ENCODE assay signal across 16 cellular contexts in the genomic region with DNA sequence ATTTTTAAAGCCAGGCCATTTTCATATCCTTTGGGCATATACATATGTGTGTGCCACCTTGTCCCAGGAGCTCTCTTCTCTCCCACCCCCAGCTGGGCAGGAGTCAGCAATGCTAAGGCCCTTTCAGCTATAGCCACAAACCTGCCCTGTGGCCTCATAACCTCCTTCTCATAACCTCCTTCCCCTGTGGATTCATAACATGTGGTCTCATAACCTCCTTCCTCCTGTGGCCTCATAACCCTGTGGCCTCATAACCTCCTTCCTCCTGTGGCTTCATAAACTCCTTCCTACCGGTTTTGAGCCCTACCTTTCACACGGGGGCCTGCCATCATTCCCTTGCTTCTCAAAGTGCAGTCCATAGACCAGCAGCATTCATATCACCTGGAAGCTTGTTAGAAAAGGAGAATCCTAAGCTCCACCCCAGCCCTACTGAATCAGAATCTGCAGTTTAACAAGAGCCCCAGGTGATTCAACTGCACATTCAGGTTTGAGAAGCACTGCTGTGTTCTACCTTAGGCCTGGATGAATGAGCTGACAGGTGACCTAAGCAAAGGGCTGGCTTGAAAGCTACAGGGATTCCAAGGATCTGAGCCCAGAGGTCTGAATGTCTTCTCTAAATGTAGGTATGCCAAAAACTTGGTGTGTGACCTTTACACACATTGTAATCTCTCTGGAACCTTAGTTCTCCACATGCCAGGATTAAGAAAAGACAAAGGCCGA. TPM values are rescaled to one million over a fixed set of nuclear protein-coding genes. Genes with fewer than 3 reads are reported as not detected.
A peak's percentile ranks its signal among the peaks of the same experiment; 100 is the strongest.
DNase-seq lines count a peak whose midpoint lies in the region; ATAC-seq, FAIRE-seq and TF ChIP-seq lines count a peak whose summit lies in the region.
"Had no signal": no experiment of that assay in that cellular context is flagged by ENCODE, and none has a peak within 500 bp of the region (broad histone marks: within the 10 kb centered on the region; RNA-seq: fewer than 3 reads in every experiment).

No MANE protein-coding gene starts in this region.

- no peaks in the 10 kb centered on the region for H3K27me3 Mint-ChIP-seq in CD4-positive, alpha-beta T cell

- H3K4me1 ChIP-seq in SJSA1 (replicated peaks) = peaks cover 20% of the 10 kb centered on the region
- H3K4me1 ChIP-seq: left ventricle myocardium inferior had no signal

- peaks cover 19% of the 10 kb centered on the region for H3K4me1 Mint-ChIP-seq in CD4-positive, alpha-beta T cell (ENCODE audit: low read depth)
- H3K4me1 Mint-ChIP-seq: naive B cell had no signal

- TF ChIP-seq POLR2A in GM12892 (IDR thresholded peaks at IDR 0.05; ENCODE audit: low read depth, low read length) = no peak

- no peaks in the 10 kb centered on the region for H3K27me3 ChIP-seq in CD4-positive, alpha-beta T cell (ENCODE audit: control insufficient read depth, insufficient read depth, low read length)
- H3K27me3 ChIP-seq in SJSA1 (replicated peaks) = no peaks in the 10 kb centered on the region
- H3K27me3 ChIP-seq: tibial artery had no signal

- POLR2A ChIA-PET in CD4-positive, alpha-beta T cell (lab: Charles Lee) = interaction anchor here (0.7 to 1.4 kb wide), 4 partner anchors 15 to 47 kb away, joined by 3 to 4 read pairs (median 4); no protein-coding TSS in a partner anchor

- CTCF ChIA-PET in CD4-positive, alpha-beta T cell (lab: Charles Lee) = interaction anchor here (0.9 kb wide), 1 partner anchor 20 kb away, joined by 3 read pairs; no protein-coding TSS in a partner anchor

- H3K27ac ChIP-seq in CD4-positive, alpha-beta T cell (ENCODE audit: low read depth, low read length) = no peak overlapping the region
- H3K27ac ChIP-seq in SJSA1 = peak overlapping the region; percentile 62; the same call in 1 of the 2 replicates
- H3K27ac ChIP-seq: left ventricle myocardium inferior, RWPE1, tibial artery had no signal

- intact Hi-C loops in CD4-positive, alpha-beta T cell (cut with DNase I, micrococcal nuclease) = loop anchor here in 1 of 2 experiments (10.0 kb wide), 1 partner anchor 45 kb away; no protein-coding TSS in a partner anchor

- no peaks in the 10 kb centered on the region for H3K9me3 Mint-ChIP-seq in CD4-positive, alpha-beta T cell
- H3K9me3 Mint-ChIP-seq: naive B cell had no signal

- H3K27ac Mint-ChIP-seq in CD4-positive, alpha-beta T cell = no peak overlapping the region

- peak; percentile 39 for ATAC-seq in CD4-positive, alpha-beta T cell (ENCODE audit: poor library complexity)
- ATAC-seq in esophagus mucosa (peak; percentile 87), GM21723 (IDR thresholded peaks at IDR 0.05; ENCODE audit: unreplicated experiment) (no peak), HG03108 (IDR thresholded peaks at IDR 0.05; ENCODE audit: unreplicated experiment) (no peak)

- FAIRE-seq in GM12892 (lab: Jason Lieb, UNC) = peak; percentile 54

- H3K4me3 Mint-ChIP-seq in CD4-positive, alpha-beta T cell = no peak overlapping the region

- H3K9me3 ChIP-seq in CD4-positive, alpha-beta T cell (ENCODE audit: control insufficient read depth, low read length) = no peaks in the 10 kb centered on the region
- no peaks in the 10 kb centered on the region for H3K9me3 ChIP-seq in SJSA1 (replicated peaks)
- H3K9me3 ChIP-seq: left ventricle myocardium inferior, tibial artery had no signal

- H3K36me3 Mint-ChIP-seq in CD4-positive, alpha-beta T cell (ENCODE audit: low read depth) = no peaks in the 10 kb centered on the region
- H3K36me3 Mint-ChIP-seq: naive B cell had no signal

- no peak for TF ChIP-seq CTCF in CD4-positive, alpha-beta T cell (IDR thresholded peaks at IDR 0.05)

- no peak overlapping the region for H3K4me3 ChIP-seq in SJSA1
- H3K4me3 ChIP-seq: left ventricle myocardium inferior, tibial artery had no signal

- H3K36me3 ChIP-seq in SJSA1 = no peaks in the 10 kb centered on the region

- no peak for DNase-seq in CD4-positive, alpha-beta T cell
- DNase-seq in GM12892 (ENCODE audit: insufficient read length) (no peak), SJSA1 (ENCODE audit: low read depth in 1 of 2, low spot score in 2 of 2) (no peak), AG08396 (ENCODE audit: low spot score) (no peak), epidermal melanocyte (ENCODE audit: insufficient read length, low spot score) (no peak)
- DNase-seq: cortex of kidney, DMS79, left ventricle myocardium inferior, naive B cell, NCI-H1436 treated with DMSO at 0.1 percent for 48 hours, NCI-H510A treated with DMSO at 0.1 percent for 48 hours, tibial artery had no signal

RNA-seq across cellular contexts. Expression of a gene that starts 41.9 kb away (rescaled TPM):
- total RNA-seq in CD4-positive, alpha-beta T cell = 10 to 100 TPM in 1 of 2 experiments, 1 to 10 TPM in 1; 8.9 to 10.5 TPM
- polyA plus RNA-seq in GM12892 (2012; ENCODE audit: missing spikeins) = 4.8 TPM
- 1.8 and 3.4 TPM in 2 replicates for total RNA-seq in SJSA1 (2014; rRNA removed; shearing (Covaris generic))
- total RNA-seq in esophagus mucosa = 6.1 TPM

RNA-seq across cellular contexts. Expression of a gene that starts 46.1 kb away (rescaled TPM):
- 10 to 100 TPM in 1 of 2 experiments, 1 to 10 TPM in 1; 9.4 to 10.8 TPM for total RNA-seq in CD4-positive, alpha-beta T cell
- polyA plus RNA-seq in GM12892 (2012; ENCODE audit: missing spikeins) = 0.68 TPM
- total RNA-seq in SJSA1 (2014; rRNA removed; shearing (Covaris generic)) = 0.13 TPM in 1 of 2 replicates, not detected in the other
- total RNA-seq in esophagus mucosa = 3.1 TPM

RNA-seq across cellular contexts. Expression of a gene that starts 59.2 kb away (rescaled TPM):
- total RNA-seq in CD4-positive, alpha-beta T cell = 10 to 100 TPM; 49.1 to 53.4 TPM
- 8.4 TPM for polyA plus RNA-seq in GM12892 (2012; ENCODE audit: missing spikeins)
- total RNA-seq in SJSA1 (2014; rRNA removed; shearing (Covaris generic)) = 4.8 and 12.6 TPM in 2 replicates
- 9.3 TPM for total RNA-seq in esophagus mucosa

Comparison
In these comparisons a context has a peak if more than half of its experiments do, and no peak if none do; other contexts are left out.
1. ATAC-seq: peak in CD4-positive, alpha-beta T cell (single experiment) and esophagus mucosa (single experiment); none in GM21723 (single experiment) and HG03108 (single experiment).